24 cellular contexts compared by ENCODE assay signal in genomic region chrX:140510306-140510676, GRCh38. TPM values are rescaled to one million over a fixed set of nuclear protein-coding genes. Genes with fewer than 3 reads are reported as not detected.
"Had no signal": no experiment of that assay in that cellular context is flagged by ENCODE, and none has a peak within 500 bp of the region (broad histone marks: within the 10 kb centered on the region; RNA-seq: fewer than 3 reads in every experiment).

No MANE protein-coding gene starts in this region.

- H3K4me3 Mint-ChIP-seq: activated naive CD8-positive, alpha-beta T cell treated with anti-CD3 and anti-CD28 coated beads, Interleukin-2, amount 10 ng/mL, durations not matched to agents 7 days and 5 days; memory B cell; naive thymus-derived CD8-positive, alpha-beta T cell had no signal

- H3K36me3 ChIP-seq: left ventricle myocardium inferior, prostate gland, suprapubic skin, upper lobe of left lung had no signal

- H3K9me3 Mint-ChIP-seq: activated naive CD8-positive, alpha-beta T cell treated with anti-CD3 and anti-CD28 coated beads, Interleukin-2, amount 10 ng/mL, durations not matched to agents 7 days and 5 days; memory B cell had no signal

- H3K36me3 Mint-ChIP-seq: activated naive CD8-positive, alpha-beta T cell treated with anti-CD3 and anti-CD28 coated beads, Interleukin-2, amount 10 ng/mL, durations not matched to agents 7 days and 5 days; memory B cell; naive thymus-derived CD8-positive, alpha-beta T cell had no signal

- ATAC-seq: foreskin keratinocyte; naive thymus-derived CD8-positive, alpha-beta T cell; stimulated activated naive CD8-positive, alpha-beta T cell treated with anti-CD3 and anti-CD28 coated beads, Interleukin-15, Interleukin-2, amounts not matched to agents 100 U/mL and 50 U/mL, for 24 hours had no signal

- H3K4me1 ChIP-seq: foreskin keratinocyte, prostate gland had no signal

- DNase-seq: activated CD4-positive, alpha-beta T cell treated with anti-CD3 and anti-CD28 coated beads, Interleukin-2, amount 50 U/mL, for 1 hour; activated CD4-positive, CD25-positive, alpha-beta regulatory T cell; activated naive CD4-positive, alpha-beta T cell; activated naive CD8-positive, alpha-beta T cell treated with anti-CD3 and anti-CD28 coated beads, Interleukin-2, amount 10 ng/mL, durations not matched to agents 7 days and 5 days; cerebellar nuclear complex; effector CD8-positive, alpha-beta T cell; foreskin keratinocyte; head of caudate nucleus; left ventricle myocardium inferior; naive thymus-derived CD8-positive, alpha-beta T cell; occipital lobe; stimulated activated CD4-positive, alpha-beta T cell treated with anti-CD3 and anti-CD28 coated beads, Interleukin-4, amount 100 ng/mL, for 4 hours; stimulated activated CD8-positive, alpha-beta memory T cell treated with anti-CD3 and anti-CD28 coated beads, Interleukin-4, amount 100 ng/mL, for 48 hours; stimulated activated naive CD8-positive, alpha-beta T cell treated with anti-CD3 and anti-CD28 coated beads, Interleukin-15, Interleukin-2, amounts not matched to agents 100 U/mL and 50 U/mL, for 24 hours; SW 1271 had no signal

- H3K4me2 ChIP-seq: smooth muscle cell had no signal

- H3K4me1 Mint-ChIP-seq: memory B cell; naive thymus-derived CD8-positive, alpha-beta T cell had no signal

- H3K4me3 ChIP-seq: left ventricle myocardium inferior, prostate gland, smooth muscle cell, suprapubic skin, upper lobe of left lung had no signal

- H3K27ac ChIP-seq: foreskin keratinocyte, left ventricle myocardium inferior, prostate gland, suprapubic skin, upper lobe of left lung had no signal

- H3K27ac Mint-ChIP-seq: activated naive CD8-positive, alpha-beta T cell treated with anti-CD3 and anti-CD28 coated beads, Interleukin-2, amount 10 ng/mL, durations not matched to agents 7 days and 5 days; memory B cell had no signal

- H3K9me3 ChIP-seq: left ventricle myocardium inferior, prostate gland, suprapubic skin, upper lobe of left lung had no signal

RNA-seq across cellular contexts. Expression of gene SOX3, which starts 5.4 kb away (rescaled TPM):
- total RNA-seq: activated CD8-positive, alpha-beta memory T cell treated with anti-CD3 and anti-CD28 coated beads for 36 hours; activated naive CD8-positive, alpha-beta T cell treated with anti-CD3 and anti-CD28 coated beads, Interleukin-2, amount 10 ng/mL, durations not matched to agents 7 days and 5 days; foreskin keratinocyte; left ventricle myocardium inferior; mucosa of gallbladder; naive thymus-derived CD8-positive, alpha-beta T cell; smooth muscle cell; suprapubic skin; T-helper 2 cell treated with Interferon-gamma antibody and Interleukin-4, amounts not matched to agents 100 ng/mL and 5 ng/mL, for 36 hours had no signal
- polyA plus RNA-seq: foreskin keratinocyte; keratinocyte; naive thymus-derived CD8-positive, alpha-beta T cell; smooth muscle cell had no signal
